In genomic region chr5:68289576-68289975, GRCh38 we compare ENCODE assay signal across 10 cellular contexts.
DNase-seq lines count a peak whose midpoint lies in the region; ATAC-seq and FAIRE-seq lines count a peak whose summit lies in the region.
"Had no signal": no experiment of that assay in that cellular context is flagged by ENCODE, and none has a peak within 500 bp of the region (broad histone marks: within the 10 kb centered on the region; RNA-seq: fewer than 3 reads in every experiment).

No MANE protein-coding gene starts in this region.

- no peaks in the 10 kb centered on the region for H3K27me3 Mint-ChIP-seq in activated T-helper 17 cell treated with anti-CD3 and anti-CD28 coated beads, Interleukin-2, amount 50 U/mL, for 72 hours

- H3K36me3 ChIP-seq in GM23248 (ENCODE audit: low read depth) (peaks cover 20% of the 10 kb centered on the region), small intestine (ENCODE audit: control insufficient read depth in 2 of 2, insufficient read depth in 2 of 2, low read length in 2 of 2) (peaks cover 0 to 4% of the 10 kb centered on the region in 2 donors)

- no peak for ATAC-seq in activated T-helper 17 cell treated with anti-CD3 and anti-CD28 coated beads, Interleukin-2, amount 50 U/mL, for 72 hours (replicated peaks)
- no peak for ATAC-seq in HG02759 (IDR thresholded peaks at IDR 0.05; ENCODE audit: unreplicated experiment)

- no peaks in the 10 kb centered on the region for H3K9me3 ChIP-seq in GM23248 (ENCODE audit: low read depth)
- H3K9me3 ChIP-seq in small intestine (ENCODE audit: control insufficient read depth, low read depth) = no peaks in the 10 kb centered on the region

- H2AFZ ChIP-seq in GM23248 = no peak overlapping the region

- H3K9me2 ChIP-seq in GM23248 (ENCODE audit: insufficient read depth) = no peaks in the 10 kb centered on the region

- in situ Hi-C loops in GM23248 (cut with MboI) = loop anchor here (5.0 to 10.0 kb wide), 2 partner anchors 168 to 675 kb away; no protein-coding TSS in a partner anchor

- peaks cover 45% of the 10 kb centered on the region for H3K4me1 Mint-ChIP-seq in activated T-helper 17 cell treated with anti-CD3 and anti-CD28 coated beads, Interleukin-2, amount 50 U/mL, for 72 hours

- H3K27ac Mint-ChIP-seq in activated T-helper 17 cell treated with anti-CD3 and anti-CD28 coated beads, Interleukin-2, amount 50 U/mL, for 72 hours = peak overlapping the region; percentile 55

- H3K79me2 ChIP-seq in GM23248 (ENCODE audit: insufficient read depth) = peaks cover 26% of the 10 kb centered on the region

- peak overlapping the region; percentile 77 for H3K4me3 Mint-ChIP-seq in activated T-helper 17 cell treated with anti-CD3 and anti-CD28 coated beads, Interleukin-2, amount 50 U/mL, for 72 hours

- 9 to 12% methylated on average over 3 of the region's 3 CpGs for WGBS in GM23248 (ENCODE audit: low coverage in 1 of 2, low lambda C conversion rate in 2 of 2, missing lambda C conversion rate in 2 of 2), 2 experiments
- 46 to 53% (median 46%) methylated on average over 3 of the region's 3 CpGs for WGBS in small intestine, 3 donors

- no peaks in the 10 kb centered on the region for H3K27me3 ChIP-seq in GM23248 (replicated peaks; ENCODE audit: insufficient read depth)
- no peaks in the 10 kb centered on the region for H3K27me3 ChIP-seq in small intestine (ENCODE audit: control insufficient read depth in 2 of 2, insufficient read depth in 2 of 2, low read length in 2 of 2)

- H4K20me1 ChIP-seq in GM23248 (ENCODE audit: insufficient read depth) = no peaks in the 10 kb centered on the region

- peak overlapping the region; percentile 77 for H3K4me3 ChIP-seq in GM23248
- H3K4me3 ChIP-seq in small intestine (ENCODE audit: low read depth in 1 of 2, low read length in 2 of 2) = peak overlapping the region; percentile 1 to 77

- H3F3A ChIP-seq in GM23248 (ENCODE audit: insufficient read depth) = peaks cover 31% of the 10 kb centered on the region; the same call in 1 of the 2 replicates

- H3K4me2 ChIP-seq in GM23248 (ENCODE audit: unreplicated experiment) = peak overlapping the region; percentile 97

- H3K9ac ChIP-seq in GM23248 = peak overlapping the region; percentile 70

- H3K9me3 Mint-ChIP-seq in activated T-helper 17 cell treated with anti-CD3 and anti-CD28 coated beads, Interleukin-2, amount 50 U/mL, for 72 hours = no peaks in the 10 kb centered on the region

- DNase-seq in GM23248 (peak; percentile 46), iris pigment epithelial cell (ENCODE audit: low read depth) (peak; percentile 7), small intestine (no peak), NCI-H446 (lab: John Stamatoyannopoulos, UW) (no peak)
- DNase-seq in stimulated activated CD8-positive, alpha-beta memory T cell treated with anti-CD3 and anti-CD28 coated beads, Interleukin-4, amount 100 ng/mL, for 48 hours = no peak
- DNase-seq: amniotic stem cell, GOT3, T-helper 1 cell had no signal

- no peak for FAIRE-seq in small intestine (lab: Jason Lieb, UNC)

- H3K27ac ChIP-seq in GM23248 (no peak overlapping the region), small intestine (ENCODE audit: low read depth in 1 of 2, low read length in 1 of 2) (no peak overlapping the region)

- H3K4me1 ChIP-seq in GM23248 (ENCODE audit: insufficient read depth) (peaks cover 61% of the 10 kb centered on the region), small intestine (ENCODE audit: control insufficient read depth in 2 of 2, insufficient read depth in 1 of 2, low read depth in 1 of 2, low read length in 1 of 2) (peaks cover 2 to 23% of the 10 kb centered on the region in 2 donors)

- H3K36me3 Mint-ChIP-seq in activated T-helper 17 cell treated with anti-CD3 and anti-CD28 coated beads, Interleukin-2, amount 50 U/mL, for 72 hours (ENCODE audit: low read depth) = peaks cover 65% of the 10 kb centered on the region

Comparison
In these comparisons a context has a peak if more than half of its experiments do, and no peak if none do; other contexts are left out.
1. DNase-seq: peak in GM23248 (single experiment) and iris pigment epithelial cell (single experiment); none in small intestine (single experiment), NCI-H446 (0 of 2) and stimulated activated CD8-positive, alpha-beta memory T cell treated with anti-CD3 and anti-CD28 coated beads, Interleukin-4, amount 100 ng/mL, for 48 hours (single experiment).